18 cellular contexts compared by ENCODE assay signal in the genomic region with DNA sequence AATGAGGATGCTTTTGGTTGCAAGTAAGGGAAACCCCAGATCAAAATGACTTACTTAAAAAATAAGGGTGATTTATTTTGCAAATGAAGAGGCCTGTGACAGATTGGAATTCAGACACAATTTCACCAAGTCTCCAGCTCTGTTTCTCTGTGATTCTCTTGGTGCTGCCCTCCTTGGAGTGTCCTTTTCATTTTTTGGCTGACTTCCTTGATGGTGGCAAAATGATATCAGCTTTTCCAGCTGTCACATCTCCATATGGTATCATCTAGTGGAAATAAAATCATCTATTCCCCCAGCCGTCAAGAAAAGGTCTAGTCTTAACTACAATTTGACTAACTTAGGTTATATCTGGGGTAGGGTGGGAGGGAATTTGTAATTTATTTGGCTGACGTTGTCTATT.
DNase-seq lines count a peak whose midpoint lies in the region; ATAC-seq and TF ChIP-seq lines count a peak whose summit lies in the region.
"Had no signal": no experiment of that assay in that cellular context is flagged by ENCODE, and none has a peak within 500 bp of the region (broad histone marks: within the 10 kb centered on the region; RNA-seq: fewer than 3 reads in every experiment).

No MANE protein-coding gene starts in this region.

- intact Hi-C loops in heart right ventricle (cut with DNase I) = no loop called here

- no peak for ATAC-seq in heart right ventricle
- no peak for ATAC-seq in GM19035 (IDR thresholded peaks at IDR 0.05; ENCODE audit: unreplicated experiment)
- ATAC-seq: A549; CD8-positive, alpha-beta T cell had no signal

- peaks cover 22% of the 10 kb centered on the region for H3K4me1 ChIP-seq in cardiac muscle cell (ENCODE audit: low read depth)
- H3K4me1 ChIP-seq in heart right ventricle = peaks cover 0 to 40% (median 16%) of the 10 kb centered on the region in 9 donors
- H3K4me1 ChIP-seq: A549; BLaER1 treated with 17β-estradiol and CSF1 and Interleukin-3, amounts not matched to agents 10 nM and 100 nM had no signal

- no peak overlapping the region for H3K4me3 ChIP-seq in cardiac muscle cell
- no peak overlapping the region for H3K4me3 ChIP-seq in heart right ventricle
- H3K4me3 ChIP-seq: A549; BLaER1 treated with 17β-estradiol and CSF1 and Interleukin-3, amounts not matched to agents 10 nM and 100 nM had no signal

- H3K27me3 ChIP-seq in cardiac muscle cell (no peaks in the 10 kb centered on the region), heart right ventricle (no peaks in the 10 kb centered on the region)
- H3K27me3 ChIP-seq: BLaER1 treated with 17β-estradiol and CSF1 and Interleukin-3, amounts not matched to agents 10 nM and 100 nM had no signal

- DNase-seq in DMS 273 (lab: John Stamatoyannopoulos, UW; ENCODE audit: unreplicated experiment) (peak; percentile 4), DMS 273 treated with DMSO at 0.1 percent for 48 hours (lab: John Stamatoyannopoulos, UW) (no peak), cardiac muscle cell (ENCODE audit: low read depth in 1 of 2, low spot score in 1 of 2) (no peak), heart right ventricle (no peak)
- DNase-seq: AML-193; Caco-2; Calu3; CD4-positive, alpha-beta T cell; CD8-positive, alpha-beta T cell; DMS79; DND-41; EL; GF-D8 had no signal

- no peaks in the 10 kb centered on the region for H3K9me3 ChIP-seq in cardiac muscle cell (ENCODE audit: low read depth)
- H3K9me3 ChIP-seq in heart right ventricle = no peaks in the 10 kb centered on the region
- H3K9me3 ChIP-seq: A549; BLaER1 treated with 17β-estradiol and CSF1 and Interleukin-3, amounts not matched to agents 10 nM and 100 nM; Caco-2 had no signal

- WGBS in heart right ventricle, 2 donors = 81 to 85% methylated on average over 2 of the region's 2 CpGs

- H3K36me3 ChIP-seq in cardiac muscle cell (no peaks in the 10 kb centered on the region), heart right ventricle (no peaks in the 10 kb centered on the region)
- H3K36me3 ChIP-seq: BLaER1 treated with 17β-estradiol and CSF1 and Interleukin-3, amounts not matched to agents 10 nM and 100 nM had no signal

- TF ChIP-seq CTCF in cardiac muscle cell (IDR thresholded peaks at IDR 0.05; ENCODE audit: low read depth, low read length) = no peak
- TF ChIP-seq CTCF in heart right ventricle (IDR thresholded peaks at IDR 0.05) = no peak

- H3K27ac ChIP-seq in cardiac muscle cell (peak overlapping the region; percentile 99), heart right ventricle (peak overlapping the region in 2 of 10 donors; percentile 86 to 93)
- H3K27ac ChIP-seq: 22Rv1; A549; BLaER1 treated with 17β-estradiol and CSF1 and Interleukin-3, amounts not matched to agents 10 nM and 100 nM; C4-2B had no signal
